25 cellular contexts compared by ENCODE assay signal in the genomic region with DNA sequence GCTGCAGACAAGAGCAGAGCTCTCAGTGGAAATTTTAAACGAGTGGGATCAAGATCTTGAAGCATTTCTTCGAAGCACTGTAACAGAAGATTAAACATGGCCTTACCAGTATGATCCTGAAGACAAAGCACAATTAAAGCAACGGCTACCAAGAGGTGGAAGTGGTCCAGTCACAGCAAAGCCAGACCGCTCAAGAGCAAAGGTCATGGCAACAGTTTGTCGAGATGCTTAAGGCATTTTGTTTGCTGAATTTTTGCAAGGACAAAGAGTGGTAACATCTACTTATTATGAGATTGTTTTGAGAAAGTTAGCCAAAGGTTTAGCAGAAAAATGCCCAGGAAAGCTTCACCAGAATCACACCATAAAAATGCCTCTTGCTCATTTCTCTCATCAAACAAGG.
"Had no signal": no experiment of that assay in that cellular context is flagged by ENCODE, and none has a peak within 500 bp of the region (broad histone marks: within the 10 kb centered on the region; RNA-seq: fewer than 3 reads in every experiment).

No MANE protein-coding gene starts in this region.

- H3K9ac ChIP-seq: neural progenitor cell had no signal

- H3K36me3 Mint-ChIP-seq: neural progenitor cell had no signal

- H3K4me3 ChIP-seq: coronary artery, gastrocnemius medialis, lower lobe of right lung, neural progenitor cell, psoas muscle, skin epidermis, spleen, thoracic aorta, tibial nerve, upper lobe of left lung had no signal

- H2AFZ ChIP-seq: neural progenitor cell had no signal

- H3K4me1 ChIP-seq: neural progenitor cell, psoas muscle had no signal

- H3K27me3 Mint-ChIP-seq: stimulated activated memory B cell treated with anti-CD40 and anti-IgM and Interleukin-4, amounts not matched to agents 10 μg/mL and 1 μg/mL and 100 μg/mL, for 72 hours had no signal

- H3K9me3 Mint-ChIP-seq: stimulated activated memory B cell treated with anti-CD40 and anti-IgM and Interleukin-4, amounts not matched to agents 10 μg/mL and 1 μg/mL and 100 μg/mL, for 72 hours had no signal

- H3K9me3 ChIP-seq: gastrocnemius medialis, lower lobe of right lung, psoas muscle, spleen, thoracic aorta, tibial nerve, upper lobe of left lung had no signal

- H3K27me3 ChIP-seq: gastrocnemius medialis, neural progenitor cell, spleen, tibial nerve, upper lobe of left lung had no signal

- FAIRE-seq: keratinocyte, urothelium cell line had no signal

- H3K27ac Mint-ChIP-seq: nephron; neural progenitor cell; stimulated activated memory B cell treated with anti-CD40 and anti-IgM and Interleukin-4, amounts not matched to agents 10 μg/mL and 1 μg/mL and 100 μg/mL, for 72 hours had no signal

- H3K4me2 ChIP-seq: neural progenitor cell had no signal

- H3K27ac ChIP-seq: coronary artery, gastrocnemius medialis, lower lobe of right lung, neural progenitor cell, psoas muscle, skin epidermis, thoracic aorta, tibial nerve, upper lobe of left lung had no signal

- H3K4me3 Mint-ChIP-seq: nephron; neural progenitor cell; stimulated activated memory B cell treated with anti-CD40 and anti-IgM and Interleukin-4, amounts not matched to agents 10 μg/mL and 1 μg/mL and 100 μg/mL, for 72 hours had no signal

- DNase-seq: dermis blood vessel endothelial cell; effector CD4-positive, alpha-beta T cell; foreskin fibroblast; gastrocnemius medialis; head of caudate nucleus; left ventricle myocardium superior; lower lobe of right lung; nucleus accumbens; posterior cingulate gyrus; psoas muscle; right cardiac atrium; spleen; stimulated activated CD4-positive, alpha-beta T cell treated with anti-CD3 and anti-CD28 coated beads, Interleukin-4, amount 100 ng/mL, for 4 hours; stimulated activated naive CD8-positive, alpha-beta T cell treated with anti-CD3 and anti-CD28 coated beads, Interleukin-15, Interleukin-2, amounts not matched to agents 100 U/mL and 50 U/mL, for 24 hours; substantia nigra; upper lobe of left lung had no signal

- H3K4me1 Mint-ChIP-seq: neural progenitor cell had no signal

- ATAC-seq: gastrocnemius medialis; left ventricle myocardium superior; lower lobe of right lung; psoas muscle; right cardiac atrium; stimulated activated memory B cell treated with anti-CD40 and anti-IgM and Interleukin-4, amounts not matched to agents 10 μg/mL and 1 μg/mL and 100 μg/mL, for 72 hours; stimulated activated naive CD8-positive, alpha-beta T cell treated with anti-CD3 and anti-CD28 coated beads, Interleukin-15, Interleukin-2, amounts not matched to agents 100 U/mL and 50 U/mL, for 24 hours had no signal

- H3K36me3 ChIP-seq: gastrocnemius medialis, neural progenitor cell, thoracic aorta, tibial nerve had no signal
